Comparison of ENCODE assay signal across 22 cellular contexts in the genomic region with DNA sequence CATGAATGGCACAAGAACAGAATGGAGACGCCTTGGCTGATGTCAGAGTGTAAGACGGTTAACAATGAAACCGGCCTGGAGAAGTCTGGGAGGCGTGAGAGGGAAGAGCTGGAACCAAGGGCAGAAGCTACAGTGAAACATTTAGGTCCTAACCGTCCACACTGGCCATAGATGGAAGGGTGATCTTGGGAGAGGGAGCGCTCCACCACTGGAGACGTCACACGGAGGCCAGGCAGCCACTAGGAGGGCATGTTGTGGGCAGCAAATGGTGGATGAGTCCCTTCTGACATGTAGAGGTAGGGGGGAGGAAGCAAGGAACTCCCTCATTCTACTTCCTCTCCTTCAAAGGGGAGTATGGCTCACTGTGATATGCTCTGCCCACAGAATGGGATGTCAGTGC. TPM values are rescaled to one million over a fixed set of nuclear protein-coding genes. Genes with fewer than 3 reads are reported as not detected.
DNase-seq lines count a peak whose midpoint lies in the region; ATAC-seq, FAIRE-seq and TF ChIP-seq lines count a peak whose summit lies in the region.
"Had no signal": no experiment of that assay in that cellular context is flagged by ENCODE, and none has a peak within 500 bp of the region (broad histone marks: within the 10 kb centered on the region; RNA-seq: fewer than 3 reads in every experiment).

No MANE protein-coding gene starts in this region.

- no peak for TF ChIP-seq RAD21 in HepG2 (CRISPR knock-in tag; IDR thresholded peaks at IDR 0.05)

- DNase-seq in CMK (ENCODE audit: low read depth) (peak; percentile 54), GM23338 (ENCODE audit: low spot score) (no peak), UCSD-AML1 (lab: John Stamatoyannopoulos, UW; ENCODE audit: unreplicated experiment) (peak; percentile 31), HepG2 (ENCODE audit: low spot score) (no peak), NCI-H1694 treated with DMSO at 0.1 percent for 48 hours (lab: John Stamatoyannopoulos, UW) (no peak), NCI-H1436 treated with DMSO at 0.1 percent for 48 hours (lab: John Stamatoyannopoulos, UW) (no peak)
- DNase-seq in CD4-positive, alpha-beta memory T cell, result no peak
- no peak for DNase-seq in activated naive CD4-positive, alpha-beta T cell treated with anti-CD3 and anti-CD28 coated beads, Interleukin-2, amount 50 U/mL, for 72 hours (ENCODE audit: low spot score in 2 of 2)
- DNase-seq: activated CD4-positive, alpha-beta T cell treated with anti-CD3 and anti-CD28 coated beads, Interleukin-2, amount 10 ng/mL, durations not matched to agents 24 days and 14 days; activated gamma-delta T cell treated with Interleukin-2 at 50 U/mL for 16 hours; Calu3; caudate nucleus; HFFc6; IMR-90; kidney glomerular epithelial cell; NCI-H1930; NCI-H510A treated with DMSO at 0.1 percent for 48 hours; nucleus accumbens had no signal

- no peaks in the 10 kb centered on the region for H3K9me3 Mint-ChIP-seq in GM23338
- H3K9me3 Mint-ChIP-seq in CD4-positive, alpha-beta memory T cell, result no peaks in the 10 kb centered on the region
- H3K9me3 Mint-ChIP-seq in activated naive CD4-positive, alpha-beta T cell treated with anti-CD3 and anti-CD28 coated beads, Interleukin-2, amount 50 U/mL, for 72 hours, result no peaks in the 10 kb centered on the region
- H3K9me3 Mint-ChIP-seq: activated CD4-positive, alpha-beta T cell treated with anti-CD3 and anti-CD28 coated beads, Interleukin-2, amount 10 ng/mL, durations not matched to agents 24 days and 14 days; HFFc6 had no signal

- WGBS in HepG2 (ENCODE audit: low lambda C conversion rate), result 93% methylated on average over 8 of the region's 8 CpGs

- POLR2A ChIA-PET in HepG2 (lab: Yijun Ruan, JAX), result interaction anchor here (4.2 kb wide), 1 partner anchor 24 kb away, joined by 51 read pairs; the partner anchor contains the start of gene FEM1B
- POLR2A ChIA-PET in CD4-positive, alpha-beta memory T cell (lab: Charles Lee; ENCODE audit: partially characterized antibody), result no interaction called here

- no peaks in the 10 kb centered on the region for H3K79me2 ChIP-seq in GM23338 (replicated peaks; ENCODE audit: insufficient read depth)
- H3K79me2 ChIP-seq in HepG2 (ENCODE audit: insufficient read depth, low read length), result no peaks in the 10 kb centered on the region

- no peaks in the 10 kb centered on the region for H3K36me3 ChIP-seq in GM23338 (ENCODE audit: insufficient read depth)
- H3K36me3 ChIP-seq in HepG2 (replicated peaks in 1 of 2; ENCODE audit: control insufficient read depth in 1 of 2, insufficient read depth in 2 of 2, low read length in 2 of 2), result no peaks in the 10 kb centered on the region
- no peaks in the 10 kb centered on the region for H3K36me3 ChIP-seq in CD4-positive, alpha-beta memory T cell (ENCODE audit: insufficient read depth, low read length)

- H3K4me3 ChIP-seq in GM23338 (no peak overlapping the region), HepG2 (replicated peaks in 1 of 3; ENCODE audit: insufficient read depth in 1 of 3, low read depth in 2 of 3, low read length in 3 of 3) (no peak overlapping the region)
- no peak overlapping the region for H3K4me3 ChIP-seq in CD4-positive, alpha-beta memory T cell (ENCODE audit: low read length in 2 of 2)
- H3K4me3 ChIP-seq: gastroesophageal sphincter, right atrium auricular region had no signal

- peaks cover 3% of the 10 kb centered on the region for H3K27me3 Mint-ChIP-seq in GM23338 (ENCODE audit: insufficient read depth, low read depth, poor library complexity)
- H3K27me3 Mint-ChIP-seq in CD4-positive, alpha-beta memory T cell, result peaks cover 0 to 3% of the 10 kb centered on the region in 2 donors
- H3K27me3 Mint-ChIP-seq: activated CD4-positive, alpha-beta T cell treated with anti-CD3 and anti-CD28 coated beads, Interleukin-2, amount 10 ng/mL, durations not matched to agents 24 days and 14 days had no signal

- BruUV-seq in HepG2 (replicated peaks; lab: Mats Ljungman, UMichigan), result no TSS peak

- peaks cover 24% of the 10 kb centered on the region for H3K4me1 ChIP-seq in GM23338 (ENCODE audit: insufficient read depth)
- H3K4me1 ChIP-seq in HepG2 (ENCODE audit: insufficient read depth, low read length), result peaks cover 75% of the 10 kb centered on the region
- peaks cover 17% of the 10 kb centered on the region for H3K4me1 ChIP-seq in CD4-positive, alpha-beta memory T cell (ENCODE audit: insufficient read depth, low read length)

- no peak for TF ChIP-seq EP300 in HepG2 (IDR thresholded peaks at IDR 0.05; ENCODE audit: low read depth in 2 of 2, low read length in 2 of 2)
- TF ChIP-seq EP300 in HepG2 (CRISPR knock-in tag; IDR thresholded peaks at IDR 0.05; ENCODE audit: borderline replicate concordance), result no peak

- CTCF ChIA-PET in HepG2 (lab: Yijun Ruan, JAX; ENCODE audit: low intra/inter-chr PET ratio, low total read pairs), result no interaction called here
- CTCF ChIA-PET in CD4-positive, alpha-beta memory T cell (lab: Charles Lee; ENCODE audit: partially characterized antibody), result no interaction called here

- H2AFZ ChIP-seq in GM23338, result no peak overlapping the region
- no peak overlapping the region for H2AFZ ChIP-seq in HepG2 (ENCODE audit: low read length)

- no peaks in the 10 kb centered on the region for H4K20me1 ChIP-seq in GM23338 (replicated peaks; ENCODE audit: insufficient read depth)
- no peaks in the 10 kb centered on the region for H4K20me1 ChIP-seq in HepG2 (ENCODE audit: insufficient read depth, low read length)

- H3K4me2 ChIP-seq in GM23338, result no peak overlapping the region
- H3K4me2 ChIP-seq in HepG2 (ENCODE audit: low read depth, low read length), result no peak overlapping the region

- ATAC-seq in GM23338 (no peak), HepG2 (no peak)
- no peak for ATAC-seq in activated naive CD4-positive, alpha-beta T cell treated with anti-CD3 and anti-CD28 coated beads, Interleukin-2, amount 50 U/mL, for 72 hours
- ATAC-seq: esophagus mucosa, gastroesophageal sphincter had no signal

- no peak overlapping the region for H3K9ac ChIP-seq in HepG2 (ENCODE audit: insufficient read depth, low read depth, low read length)

- peak overlapping the region; percentile 1; the same call in 1 of the 2 replicates for H3K27ac Mint-ChIP-seq in GM23338
- peak overlapping the region in 2 of 7 donors; percentile 19 to 68 for H3K27ac Mint-ChIP-seq in CD4-positive, alpha-beta memory T cell
- no peak overlapping the region for H3K27ac Mint-ChIP-seq in activated naive CD4-positive, alpha-beta T cell treated with anti-CD3 and anti-CD28 coated beads, Interleukin-2, amount 50 U/mL, for 72 hours
- H3K27ac Mint-ChIP-seq: activated CD4-positive, alpha-beta T cell treated with anti-CD3 and anti-CD28 coated beads, Interleukin-2, amount 10 ng/mL, durations not matched to agents 24 days and 14 days; HFFc6 had no signal

- in situ Hi-C loops in HepG2 (cut with HindIII; ENCODE audit: extremely low pct_ligation_motif_present, low pct_unique_long_range_greater_than_20kb), result loop anchor here (5.0 kb wide), 1 partner anchor 44 kb away; no protein-coding TSS in a partner anchor

- intact Hi-C loops in HepG2 (cut with micrococcal nuclease; ENCODE audit: unreplicated experiment), result no loop called here
- intact Hi-C loops in CD4-positive, alpha-beta memory T cell (cut with micrococcal nuclease), result no loop called here

- TF ChIP-seq POLR2A in HepG2 (IDR thresholded peaks at IDR 0.05; ENCODE audit: insufficient read depth in 1 of 2, low read depth in 2 of 2, low read length in 2 of 2), result no peak

- FAIRE-seq in HepG2 (lab: Jason Lieb, UNC), result no peak
- FAIRE-seq: urothelium cell line had no signal

- H3K36me3 Mint-ChIP-seq in GM23338 (ENCODE audit: low read depth), result no peaks in the 10 kb centered on the region; the same call in 2 of the 3 replicates
- H3K36me3 Mint-ChIP-seq in CD4-positive, alpha-beta memory T cell, result no peaks in the 10 kb centered on the region
- H3K36me3 Mint-ChIP-seq in activated naive CD4-positive, alpha-beta T cell treated with anti-CD3 and anti-CD28 coated beads, Interleukin-2, amount 50 U/mL, for 72 hours, result no peaks in the 10 kb centered on the region

- H3K27ac ChIP-seq in GM23338 (ENCODE audit: low read depth), result 0 out of 2 replicates have a peak overlapping the region, but pooled peaks have one; percentile 32
- peak overlapping the region; percentile 56 for H3K27ac ChIP-seq in HepG2 (ENCODE audit: extremely low read length, insufficient read depth, low read length)
- H3K27ac ChIP-seq in CD4-positive, alpha-beta memory T cell (ENCODE audit: low read depth, low read length), result no peak overlapping the region
- H3K27ac ChIP-seq: right atrium auricular region had no signal

- H3K27me3 ChIP-seq in GM23338 (ENCODE audit: insufficient read depth), result no peaks in the 10 kb centered on the region
- H3K27me3 ChIP-seq in HepG2 (ENCODE audit: control insufficient read depth in 1 of 2, insufficient read depth in 2 of 2, low read length in 2 of 2), result no peaks in the 10 kb centered on the region
- no peaks in the 10 kb centered on the region for H3K27me3 ChIP-seq in CD4-positive, alpha-beta memory T cell (ENCODE audit: insufficient read depth, low read length)
- H3K27me3 ChIP-seq: gastroesophageal sphincter, right atrium auricular region had no signal

- TF ChIP-seq CTCF in GM23338 (conservative IDR thresholded peaks at IDR 0.05; ENCODE audit: low read depth in 2 of 2) (no peak), HepG2 (CRISPR knock-in tag; IDR thresholded peaks at IDR 0.05) (no peak)

- H3K4me3 Mint-ChIP-seq in GM23338, result no peak overlapping the region
- H3K4me3 Mint-ChIP-seq in CD4-positive, alpha-beta memory T cell, result no peak overlapping the region
- H3K4me3 Mint-ChIP-seq: activated CD4-positive, alpha-beta T cell treated with anti-CD3 and anti-CD28 coated beads, Interleukin-2, amount 10 ng/mL, durations not matched to agents 24 days and 14 days; HFFc6 had no signal

- no peaks in the 10 kb centered on the region for H3K9me3 ChIP-seq in HepG2 (ENCODE audit: low read length)
- H3K9me3 ChIP-seq in CD4-positive, alpha-beta memory T cell (ENCODE audit: control insufficient read depth in 1 of 2, low read length in 2 of 2), result no peaks in the 10 kb centered on the region
- H3K9me3 ChIP-seq: gastroesophageal sphincter, right atrium auricular region had no signal

- peaks cover 24% of the 10 kb centered on the region for H3K4me1 Mint-ChIP-seq in GM23338
- H3K4me1 Mint-ChIP-seq in CD4-positive, alpha-beta memory T cell, result peaks cover 16 to 39% (median 25%) of the 10 kb centered on the region in 4 donors

- H3K9me2 ChIP-seq in GM23338 (ENCODE audit: insufficient read depth), result no peaks in the 10 kb centered on the region

- H3F3A ChIP-seq in GM23338 (replicated peaks; ENCODE audit: low read depth), result peaks cover 11% of the 10 kb centered on the region

RNA-seq across cellular contexts. Expression of gene FEM1B, which starts 23.8 kb away (rescaled TPM):
- 82.0 and 82.4 TPM in 2 replicates for total RNA-seq in GM23338 (2014; rRNA removed; shearing (Covaris generic))
- polyA plus RNA-seq in GM23338 (2016; fragmentation: Nextera tagmentation; extraction: Ambion mirVana), result 11.6 and 13.0 TPM in 2 replicates
- 38.1 and 41.2 TPM in 2 replicates for total RNA-seq in HepG2 (2016; rRNA removed; fragmentation: Illumina TruSeq; extraction: Trizol)
- total RNA-seq in HepG2 (2016; cell fraction: cytosol; rRNA removed; fragmentation: Illumina TruSeq; extraction: Trizol; ENCODE audit: low read depth), result 1.8 and 3.1 TPM in 2 replicates
- 30.7 and 45.0 TPM in 2 replicates for total RNA-seq in HepG2 (2016; cell fraction: insoluble cytoplasmic fraction; rRNA removed; fragmentation: Illumina TruSeq; extraction: Trizol)
- 14.6 and 17.1 TPM in 2 replicates for total RNA-seq in HepG2 (2016; cell fraction: membrane; rRNA removed; fragmentation: Illumina TruSeq; extraction: Trizol)
- 28.2 and 28.4 TPM in 2 replicates for total RNA-seq in HepG2 (2016; cell fraction: nucleus; rRNA removed; fragmentation: Illumina TruSeq; extraction: Trizol)
- 40.0 and 40.3 TPM in 2 replicates for polyA plus RNA-seq in HepG2 (2011; rRNA removed)
- polyA plus RNA-seq in HepG2 (2011; cell fraction: cytosol; rRNA removed), result 19.1 and 23.6 TPM in 2 replicates
- 21.4 and 22.7 TPM in 2 replicates for polyA plus RNA-seq in HepG2 (2011; cell fraction: nucleus; rRNA removed)
- 16.6 and 17.3 TPM in 2 replicates for polyA plus RNA-seq in HepG2 (2012)
- 0.72 and 0.80 TPM in 2 replicates for polyA plus RNA-seq in HepG2 (2016; cell fraction: cytosol; fragmentation: Illumina TruSeq; extraction: Trizol; ENCODE audit: low read depth)
- 19.0 and 20.2 TPM in 2 replicates for polyA plus RNA-seq in HepG2 (2016; cell fraction: insoluble cytoplasmic fraction; fragmentation: Illumina TruSeq; extraction: Trizol; ENCODE audit: low read depth)
- 4.2 and 4.6 TPM in 2 replicates for polyA plus RNA-seq in HepG2 (2016; cell fraction: membrane; fragmentation: Illumina TruSeq; extraction: Trizol; ENCODE audit: low read depth)
- 19.1 and 25.5 TPM in 2 replicates for polyA plus RNA-seq in HepG2 (2016; cell fraction: nucleus; fragmentation: Illumina TruSeq; extraction: Trizol; ENCODE audit: insufficient read depth, low read depth)
- polyA minus RNA-seq in HepG2 (2011; rRNA and poly(A)+ RNA removed; ENCODE audit: low replicate concordance), result 110 and 233 TPM in 2 replicates
- polyA minus RNA-seq in HepG2 (2011; cell fraction: cytosol; rRNA and poly(A)+ RNA removed), result 70.9 and 90.9 TPM in 2 replicates
- polyA minus RNA-seq in HepG2 (2011; cell fraction: nucleus; rRNA and poly(A)+ RNA removed), result 58.1 and 77.1 TPM in 2 replicates
- total RNA-seq in CD4-positive, alpha-beta memory T cell, result 10 to 100 TPM; 48.3 to 49.1 TPM
- polyA plus RNA-seq in CD4-positive, alpha-beta memory T cell, result 10 to 100 TPM; 19.0 to 28.8 TPM
- 10 to 100 TPM; 40.3 to 43.7 TPM for total RNA-seq in activated naive CD4-positive, alpha-beta T cell treated with anti-CD3 and anti-CD28 coated beads, Interleukin-2, amount 50 U/mL, for 72 hours

Comparison
In these comparisons a context has a peak if more than half of its experiments do, and no peak if none do; other contexts are left out.
1. DNase-seq: peak in CMK (single experiment) and UCSD-AML1 (single experiment); none in GM23338 (single experiment), HepG2 (single experiment), CD4-positive, alpha-beta memory T cell (0 of 5), NCI-H1694 treated with DMSO at 0.1 percent for 48 hours (single experiment), NCI-H1436 treated with DMSO at 0.1 percent for 48 hours (single experiment) and activated naive CD4-positive, alpha-beta T cell treated with anti-CD3 and anti-CD28 coated beads, Interleukin-2, amount 50 U/mL, for 72 hours (0 of 2).